In genomic region chrX:134396174-134396573, GRCh38 we compare ENCODE assay signal across 8 cellular contexts. TPM values are rescaled to one million over a fixed set of nuclear protein-coding genes. Genes with fewer than 3 reads are reported as not detected.
DNase-seq lines count a peak whose midpoint lies in the region; ATAC-seq and TF ChIP-seq lines count a peak whose summit lies in the region.

No MANE protein-coding gene starts in this region.

- no peak for TF ChIP-seq POLR2A in body of pancreas (IDR thresholded peaks at IDR 0.05)

- H3K27me3 ChIP-seq in DND-41 (ENCODE audit: insufficient read depth, low read length, poor library complexity) (no peaks in the 10 kb centered on the region), body of pancreas (no peaks in the 10 kb centered on the region)

- no peak overlapping the region for H2AFZ ChIP-seq in DND-41 (ENCODE audit: low read depth, low read length)

- H3K4me3 ChIP-seq in DND-41 (ENCODE audit: low read depth in 1 of 2, low read length in 2 of 2) (no peak overlapping the region), body of pancreas (no peak overlapping the region)

- H3K9me3 Mint-ChIP-seq in nephron progenitor cell: no peaks in the 10 kb centered on the region
- no peaks in the 10 kb centered on the region for H3K9me3 Mint-ChIP-seq in activated naive CD4-positive, alpha-beta T cell treated with anti-CD3 and anti-CD28 coated beads, Interleukin-2, amount 50 U/mL, for 72 hours

- TF ChIP-seq EP300 in Ishikawa (IDR thresholded peaks at IDR 0.05; ENCODE audit: borderline replicate concordance): no peak

- H3K4me1 ChIP-seq in DND-41 (ENCODE audit: insufficient read depth, low read length): no peaks in the 10 kb centered on the region
- H3K4me1 ChIP-seq in body of pancreas: no peaks in the 10 kb centered on the region

- H3K9ac ChIP-seq in DND-41 (ENCODE audit: low read depth, low read length): no peak overlapping the region

- no peaks in the 10 kb centered on the region for H3K4me1 Mint-ChIP-seq in nephron progenitor cell

- peak; percentile 49 for TF ChIP-seq RAD21 in Ishikawa (IDR thresholded peaks at IDR 0.05; ENCODE audit: low read depth)

- H3K27ac ChIP-seq in DND-41 (ENCODE audit: low read length) (no peak overlapping the region), body of pancreas (no peak overlapping the region)

- no peak overlapping the region for H3K4me2 ChIP-seq in DND-41 (ENCODE audit: insufficient read depth, low read length)

- H3K9me3 ChIP-seq in DND-41 (ENCODE audit: insufficient read depth, low read length, severe bottlenecking) (no peaks in the 10 kb centered on the region), body of pancreas (no peaks in the 10 kb centered on the region)

- no peak overlapping the region for H3K27ac Mint-ChIP-seq in nephron progenitor cell
- H3K27ac Mint-ChIP-seq in activated naive CD4-positive, alpha-beta T cell treated with anti-CD3 and anti-CD28 coated beads, Interleukin-2, amount 50 U/mL, for 72 hours: no peak overlapping the region

- H3K36me3 ChIP-seq in DND-41 (ENCODE audit: insufficient read depth, low read length) (peaks cover 62% of the 10 kb centered on the region), body of pancreas (replicated peaks in 1 of 2; ENCODE audit: insufficient read depth in 1 of 2, low read depth in 2 of 2) (no peaks in the 10 kb centered on the region)

- 76 to 85% methylated on average over 1 of the region's 1 CpG for WGBS in body of pancreas, 2 donors

- no peaks in the 10 kb centered on the region for H3K27me3 Mint-ChIP-seq in nephron progenitor cell (ENCODE audit: low read depth, poor library complexity)

- H4K20me1 ChIP-seq in DND-41 (ENCODE audit: insufficient read depth, low read length): no peaks in the 10 kb centered on the region

- ATAC-seq in DND-41 (ENCODE audit: insufficient read depth, low read depth): peak; percentile 29; the same call in 1 of the 3 replicates
- no peak for ATAC-seq in body of pancreas
- no peak for ATAC-seq in activated naive CD4-positive, alpha-beta T cell treated with anti-CD3 and anti-CD28 coated beads, Interleukin-2, amount 50 U/mL, for 72 hours
- no peak for ATAC-seq in HG03342 (IDR thresholded peaks at IDR 0.05; ENCODE audit: unreplicated experiment)

- intact Hi-C loops in body of pancreas (cut with DNase I): no loop called here

- H3K36me3 Mint-ChIP-seq in nephron progenitor cell (ENCODE audit: low read depth): peaks cover 32% of the 10 kb centered on the region
- peaks cover 0 to 8% of the 10 kb centered on the region in 2 donors for H3K36me3 Mint-ChIP-seq in activated naive CD4-positive, alpha-beta T cell treated with anti-CD3 and anti-CD28 coated beads, Interleukin-2, amount 50 U/mL, for 72 hours

- DNase-seq in DND-41 (no peak), body of pancreas (no peak), nephron progenitor cell (no peak), inferior parietal cortex (ENCODE audit: extremely low spot score) (no peak), UCSD-AML1 (lab: John Stamatoyannopoulos, UW; ENCODE audit: unreplicated experiment) (no peak)
- no peak for DNase-seq in activated naive CD4-positive, alpha-beta T cell treated with anti-CD3 and anti-CD28 coated beads, Interleukin-2, amount 50 U/mL, for 72 hours (ENCODE audit: low spot score in 2 of 2)

- peaks cover 15% of the 10 kb centered on the region; the same call in 1 of the 2 replicates for H3K79me2 ChIP-seq in DND-41 (ENCODE audit: insufficient read depth, low read length)

- TF ChIP-seq CTCF in DND-41 (IDR thresholded peaks at IDR 0.05; ENCODE audit: borderline replicate concordance, extremely low read depth, low read length, poor library complexity, severe bottlenecking) (peak; percentile 74), body of pancreas (IDR thresholded peaks at IDR 0.05) (peak; percentile 37 to 64 (median 50)), nephron progenitor cell (IDR thresholded peaks at IDR 0.05) (peak; percentile 73)

- no peak overlapping the region for H3K4me3 Mint-ChIP-seq in nephron progenitor cell

TF ChIP-seq in Ishikawa, 13 proteins besides CTCF, POLR2A, EP300 and RAD21:
- no peak for TF ChIP-seq MAX (IDR thresholded peaks at IDR 0.05)
- no peak for TF ChIP-seq NFIC (IDR thresholded peaks at IDR 0.05)
- TF ChIP-seq REST (IDR thresholded peaks at IDR 0.05; ENCODE audit: low read depth): no peak
- no peak for TF ChIP-seq CREB1 (IDR thresholded peaks at IDR 0.05; ENCODE audit: low read depth)
- TF ChIP-seq TEAD4 (IDR thresholded peaks at IDR 0.05): no peak
- TF ChIP-seq CEBPB (IDR thresholded peaks at IDR 0.05): no peak
- TF ChIP-seq EGR1 (IDR thresholded peaks at IDR 0.05): no peak

RNA-seq across cellular contexts. Expression of gene PHF6, which starts 23.1 kb away (rescaled TPM):
- total RNA-seq in body of pancreas: 10 to 100 TPM in 1 of 2 donors, 1 to 10 TPM in 1; 8.0 to 10.5 TPM
- 10 to 100 TPM; 45.6 to 79.0 TPM for total RNA-seq in activated naive CD4-positive, alpha-beta T cell treated with anti-CD3 and anti-CD28 coated beads, Interleukin-2, amount 50 U/mL, for 72 hours

Comparison
In these comparisons a context has a peak if more than half of its experiments do, and no peak if none do; other contexts are left out.
1. RNA of gene PHF6, which starts 23.1 kb away (total RNA-seq): 45.6 to 79.0 TPM in activated naive CD4-positive, alpha-beta T cell treated with anti-CD3 and anti-CD28 coated beads, Interleukin-2, amount 50 U/mL, for 72 hours; 8.0 to 10.5 TPM in body of pancreas; every median in the first group is over 4 times any median in the second.
2. Peak in every context shown above with its lines, with median percentiles within 50 percentile points of each other: CTCF ChIP-seq.